ENCODE assay signal across 1 cellular context in the genomic region with DNA sequence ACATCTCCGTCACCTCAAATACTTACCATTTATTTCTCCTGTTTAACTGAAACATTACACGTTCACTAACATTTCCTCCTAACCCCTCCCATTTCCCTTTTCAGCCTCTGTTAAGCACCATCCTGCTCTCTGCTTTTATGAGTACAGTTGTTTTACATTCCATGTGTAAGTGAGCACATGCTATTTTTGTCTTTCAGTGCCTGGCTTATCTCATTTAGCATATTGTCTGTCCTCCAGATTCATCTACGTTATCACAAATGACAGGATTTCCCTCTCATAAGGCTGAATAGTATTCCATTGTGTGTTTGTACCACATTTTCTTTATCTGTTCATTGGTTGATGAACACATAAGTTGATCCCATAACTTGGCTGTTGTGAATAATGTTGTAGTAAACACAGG.
TF ChIP-seq lines count a peak whose summit lies in the region.

No MANE protein-coding gene starts in this region.

TF ChIP-seq in K562, 482 proteins besides CTCF, POLR2A, EP300 and RAD21 (continued from another document and continues in another):
- TF ChIP-seq, protein P1, sequence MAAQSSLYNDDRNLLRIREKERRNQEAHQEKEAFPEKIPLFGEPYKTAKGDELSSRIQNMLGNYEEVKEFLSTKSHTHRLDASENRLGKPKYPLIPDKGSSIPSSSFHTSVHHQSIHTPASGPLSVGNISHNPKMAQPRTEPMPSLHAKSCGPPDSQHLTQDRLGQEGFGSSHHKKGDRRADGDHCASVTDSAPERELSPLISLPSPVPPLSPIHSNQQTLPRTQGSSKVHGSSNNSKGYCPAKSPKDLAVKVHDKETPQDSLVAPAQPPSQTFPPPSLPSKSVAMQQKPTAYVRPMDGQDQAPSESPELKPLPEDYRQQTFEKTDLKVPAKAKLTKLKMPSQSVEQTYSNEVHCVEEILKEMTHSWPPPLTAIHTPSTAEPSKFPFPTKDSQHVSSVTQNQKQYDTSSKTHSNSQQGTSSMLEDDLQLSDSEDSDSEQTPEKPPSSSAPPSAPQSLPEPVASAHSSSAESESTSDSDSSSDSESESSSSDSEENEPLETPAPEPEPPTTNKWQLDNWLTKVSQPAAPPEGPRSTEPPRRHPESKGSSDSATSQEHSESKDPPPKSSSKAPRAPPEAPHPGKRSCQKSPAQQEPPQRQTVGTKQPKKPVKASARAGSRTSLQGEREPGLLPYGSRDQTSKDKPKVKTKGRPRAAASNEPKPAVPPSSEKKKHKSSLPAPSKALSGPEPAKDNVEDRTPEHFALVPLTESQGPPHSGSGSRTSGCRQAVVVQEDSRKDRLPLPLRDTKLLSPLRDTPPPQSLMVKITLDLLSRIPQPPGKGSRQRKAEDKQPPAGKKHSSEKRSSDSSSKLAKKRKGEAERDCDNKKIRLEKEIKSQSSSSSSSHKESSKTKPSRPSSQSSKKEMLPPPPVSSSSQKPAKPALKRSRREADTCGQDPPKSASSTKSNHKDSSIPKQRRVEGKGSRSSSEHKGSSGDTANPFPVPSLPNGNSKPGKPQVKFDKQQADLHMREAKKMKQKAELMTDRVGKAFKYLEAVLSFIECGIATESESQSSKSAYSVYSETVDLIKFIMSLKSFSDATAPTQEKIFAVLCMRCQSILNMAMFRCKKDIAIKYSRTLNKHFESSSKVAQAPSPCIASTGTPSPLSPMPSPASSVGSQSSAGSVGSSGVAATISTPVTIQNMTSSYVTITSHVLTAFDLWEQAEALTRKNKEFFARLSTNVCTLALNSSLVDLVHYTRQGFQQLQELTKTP (IDR thresholded peaks at IDR 0.05; ENCODE audit: low read depth in 1 of 2, partially characterized antibody in 2 of 2): peak; percentile 33 to 80
- TF ChIP-seq NONO (IDR thresholded peaks at IDR 0.05; ENCODE audit: low read depth in 2 of 2, low read length in 1 of 2) (peak in 1 of 2 experiments; percentile 87; a peak in 2 of 4 replicates), HNRNPL (IDR thresholded peaks at IDR 0.05; ENCODE audit: low read depth, low read length) (no peak), STAG1 (CRISPR knock-in tag; IDR thresholded peaks at IDR 0.05; ENCODE audit: borderline replicate concordance) (no peak), PTRF (tag; IDR thresholded peaks at IDR 0.05) (no peak), LEF1 (IDR thresholded peaks at IDR 0.05) (peak; percentile 92), TSHZ1 (CRISPR knock-in tag; IDR thresholded peaks at IDR 0.05) (no peak), GTF2B (IDR thresholded peaks at IDR 0.05; ENCODE audit: extremely low read depth, insufficient read length) (no peak), MECOM (CRISPR knock-in tag; IDR thresholded peaks at IDR 0.05) (no peak), KHSRP (IDR thresholded peaks at IDR 0.05) (peak; percentile 63; the same call in 1 of the 2 replicates), PYGO2 (tag; IDR thresholded peaks at IDR 0.05) (no peak), ILF3 (IDR thresholded peaks at IDR 0.05; ENCODE audit: borderline replicate concordance) (peak; percentile 65; the same call in 1 of the 2 replicates), ZNF644 (tag; IDR thresholded peaks at IDR 0.05; ENCODE audit: low read depth) (peak; percentile 89), ZNF277 (CRISPR knock-in tag; IDR thresholded peaks at IDR 0.05; ENCODE audit: borderline replicate concordance) (no peak), PCBP2 (IDR thresholded peaks at IDR 0.05; ENCODE audit: low read depth, low read length, poor library complexity, severe bottlenecking) (no peak), SFPQ (IDR thresholded peaks at IDR 0.05; ENCODE audit: low read depth, low read length) (no peak), ARID4B (CRISPR knock-in tag; IDR thresholded peaks at IDR 0.05) (no peak), NCOA1 (IDR thresholded peaks at IDR 0.05; ENCODE audit: low read depth) (peak; percentile 52; the same call in 1 of the 2 replicates), ZNF76 (CRISPR knock-in tag; IDR thresholded peaks at IDR 0.05; ENCODE audit: borderline replicate concordance) (no peak), SP2 (IDR thresholded peaks at IDR 0.05; ENCODE audit: extremely low read depth, low read depth, low read length, poor library complexity, severe bottlenecking) (no peak), RUNX1 (IDR thresholded peaks at IDR 0.05; ENCODE audit: low read depth) (no peak), DPF2 (IDR thresholded peaks at IDR 0.05) (peak; percentile 98), NFYB (IDR thresholded peaks at IDR 0.05; ENCODE audit: extremely low read depth, insufficient read length) (no peak), NUFIP1 (IDR thresholded peaks at IDR 0.05; ENCODE audit: partially characterized antibody) (no peak), OTX1 (CRISPR knock-in tag; IDR thresholded peaks at IDR 0.05) (no peak), ZNF561 (CRISPR knock-in tag; conservative IDR thresholded peaks at IDR 0.05) (no peak), NCOA6 (IDR thresholded peaks at IDR 0.05) (no peak; the same call in 1 of the 2 replicates), SMARCC2 (IDR thresholded peaks at IDR 0.05; ENCODE audit: low read depth) (peak; percentile 93), SRSF9 (IDR thresholded peaks at IDR 0.05; ENCODE audit: borderline replicate concordance, low read depth, low read length) (no peak), KLF6 (CRISPR knock-in tag; IDR thresholded peaks at IDR 0.05; ENCODE audit: borderline replicate concordance) (no peak), KAT2B (IDR thresholded peaks at IDR 0.05; ENCODE audit: low read depth, low read length) (no peak), TOE1 (IDR thresholded peaks at IDR 0.05; ENCODE audit: borderline replicate concordance) (peak; percentile 75), TOE1 (CRISPR knock-in tag; IDR thresholded peaks at IDR 0.05; ENCODE audit: borderline replicate concordance, low read depth) (no peak), ZZZ3 (IDR thresholded peaks at IDR 0.05) (no peak), NR4A1 (CRISPR knock-in tag; IDR thresholded peaks at IDR 0.05) (no peak), NR4A1 (tag; IDR thresholded peaks at IDR 0.05) (peak; percentile 63; the same call in 1 of the 2 replicates)
- TF ChIP-seq, protein P2, sequence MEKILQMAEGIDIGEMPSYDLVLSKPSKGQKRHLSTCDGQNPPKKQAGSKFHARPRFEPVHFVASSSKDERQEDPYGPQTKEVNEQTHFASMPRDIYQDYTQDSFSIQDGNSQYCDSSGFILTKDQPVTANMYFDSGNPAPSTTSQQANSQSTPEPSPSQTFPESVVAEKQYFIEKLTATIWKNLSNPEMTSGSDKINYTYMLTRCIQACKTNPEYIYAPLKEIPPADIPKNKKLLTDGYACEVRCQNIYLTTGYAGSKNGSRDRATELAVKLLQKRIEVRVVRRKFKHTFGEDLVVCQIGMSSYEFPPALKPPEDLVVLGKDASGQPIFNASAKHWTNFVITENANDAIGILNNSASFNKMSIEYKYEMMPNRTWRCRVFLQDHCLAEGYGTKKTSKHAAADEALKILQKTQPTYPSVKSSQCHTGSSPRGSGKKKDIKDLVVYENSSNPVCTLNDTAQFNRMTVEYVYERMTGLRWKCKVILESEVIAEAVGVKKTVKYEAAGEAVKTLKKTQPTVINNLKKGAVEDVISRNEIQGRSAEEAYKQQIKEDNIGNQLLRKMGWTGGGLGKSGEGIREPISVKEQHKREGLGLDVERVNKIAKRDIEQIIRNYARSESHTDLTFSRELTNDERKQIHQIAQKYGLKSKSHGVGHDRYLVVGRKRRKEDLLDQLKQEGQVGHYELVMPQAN (IDR thresholded peaks at IDR 0.05; ENCODE audit: borderline replicate concordance): peak; percentile 73; the same call in 1 of the 2 replicates
- TF ChIP-seq, protein P3, sequence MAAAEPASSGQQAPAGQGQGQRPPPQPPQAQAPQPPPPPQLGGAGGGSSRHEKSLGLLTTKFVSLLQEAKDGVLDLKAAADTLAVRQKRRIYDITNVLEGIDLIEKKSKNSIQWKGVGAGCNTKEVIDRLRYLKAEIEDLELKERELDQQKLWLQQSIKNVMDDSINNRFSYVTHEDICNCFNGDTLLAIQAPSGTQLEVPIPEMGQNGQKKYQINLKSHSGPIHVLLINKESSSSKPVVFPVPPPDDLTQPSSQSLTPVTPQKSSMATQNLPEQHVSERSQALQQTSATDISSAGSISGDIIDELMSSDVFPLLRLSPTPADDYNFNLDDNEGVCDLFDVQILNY (CRISPR knock-in tag; IDR thresholded peaks at IDR 0.05): no peak
